Comparison of ENCODE assay signal across 12 cellular contexts in the genomic region with DNA sequence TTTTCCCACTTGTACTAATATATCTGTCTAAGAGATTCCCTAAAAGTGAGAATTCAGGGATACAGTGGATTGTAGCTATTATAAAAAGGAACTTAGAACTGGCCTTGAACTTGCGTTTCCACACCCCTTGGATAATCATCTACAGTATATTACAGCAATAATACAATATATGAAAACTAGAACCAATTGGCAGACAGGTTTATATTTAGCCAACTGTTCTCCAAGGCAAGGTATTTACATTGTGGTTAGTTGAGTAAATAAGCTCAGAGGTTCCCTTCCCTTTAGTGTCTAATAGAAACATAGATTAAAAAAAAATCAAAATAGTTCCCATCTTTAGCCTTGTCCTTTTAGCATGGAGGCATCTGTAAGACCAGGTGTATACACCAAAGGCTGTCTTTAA. TPM values are rescaled to one million over a fixed set of nuclear protein-coding genes. Genes with fewer than 3 reads are reported as not detected.
DNase-seq lines count a peak whose midpoint lies in the region; FAIRE-seq and TF ChIP-seq lines count a peak whose summit lies in the region.
"Had no signal": no experiment of that assay in that cellular context is flagged by ENCODE, and none has a peak within 500 bp of the region (broad histone marks: within the 10 kb centered on the region; RNA-seq: fewer than 3 reads in every experiment).

No MANE protein-coding gene starts in this region.

- CTCF ChIA-PET in AG04450 (lab: Charles Lee) = interaction anchor here (0.7 to 1.7 kb wide), 2 partner anchors 39 to 43 kb away, joined by 3 to 4 read pairs; partner anchors contain the start of gene LIMA1
- CTCF ChIA-PET in CD4-positive, alpha-beta memory T cell (lab: Charles Lee; ENCODE audit: partially characterized antibody) = no interaction called here

- FAIRE-seq in bronchial epithelial cell (lab: Jason Lieb, UNC) (no peak), GM12892 (lab: Jason Lieb, UNC) (no peak)
- FAIRE-seq: endothelial cell of umbilical vein, GM18507 had no signal

- H4K20me1 ChIP-seq in osteoblast (ENCODE audit: insufficient read depth, low read length) = no peaks in the 10 kb centered on the region

- peak overlapping the region; percentile 83 for H3K4me2 ChIP-seq in osteoblast (ENCODE audit: insufficient read depth, low read length)

- no peaks in the 10 kb centered on the region for H3K9me3 Mint-ChIP-seq in CD4-positive, alpha-beta memory T cell
- H3K9me3 Mint-ChIP-seq: CD4-positive, alpha-beta T cell had no signal

- H2AFZ ChIP-seq in osteoblast (ENCODE audit: low read length) = no peak overlapping the region

- H3K36me3 Mint-ChIP-seq in CD4-positive, alpha-beta memory T cell = peaks cover 4 to 14% of the 10 kb centered on the region in 2 donors

- H3K27ac Mint-ChIP-seq in CD4-positive, alpha-beta memory T cell = no peak overlapping the region
- H3K27ac Mint-ChIP-seq: CD4-positive, alpha-beta T cell had no signal

- no peak overlapping the region for H3K4me3 ChIP-seq in AG04450 (ENCODE audit: low read depth, low read length)
- no peak overlapping the region for H3K4me3 ChIP-seq in bronchial epithelial cell (ENCODE audit: low read depth, low read length)
- no peak overlapping the region for H3K4me3 ChIP-seq in osteoblast (ENCODE audit: insufficient read depth, low read length)
- no peak overlapping the region for H3K4me3 ChIP-seq in CD4-positive, alpha-beta memory T cell (ENCODE audit: low read length in 2 of 2)

- TF ChIP-seq POLR2A in GM12892 (IDR thresholded peaks at IDR 0.05; ENCODE audit: low read depth, low read length) = no peak

- H3K4me1 Mint-ChIP-seq in CD4-positive, alpha-beta memory T cell = no peaks in the 10 kb centered on the region

- H3K79me2 ChIP-seq in osteoblast (ENCODE audit: insufficient read depth, low read length) = peaks cover 16% of the 10 kb centered on the region

- H3K27ac ChIP-seq in AG04450 (ENCODE audit: low read depth, low read length) = peak overlapping the region; percentile 86
- peak overlapping the region; percentile 99 for H3K27ac ChIP-seq in osteoblast (ENCODE audit: low read depth, low read length)
- no peak overlapping the region for H3K27ac ChIP-seq in CD4-positive, alpha-beta memory T cell (ENCODE audit: low read depth, low read length)

- intact Hi-C loops in CD4-positive, alpha-beta memory T cell (cut with micrococcal nuclease) = no loop called here

- POLR2A ChIA-PET in AG04450 (lab: Yijun Ruan, JAX) = interaction anchor here (0.6 to 4.3 kb wide), 5 partner anchors 13 to 54 kb away, joined by 3 to 48 read pairs (median 6); partner anchors contain the start of gene LIMA1
- POLR2A ChIA-PET in CD4-positive, alpha-beta memory T cell (lab: Charles Lee; ENCODE audit: partially characterized antibody) = no interaction called here

- no peaks in the 10 kb centered on the region for H3K36me3 ChIP-seq in bronchial epithelial cell (ENCODE audit: control insufficient read depth, insufficient read depth, low read length)
- no peaks in the 10 kb centered on the region for H3K36me3 ChIP-seq in osteoblast (ENCODE audit: insufficient read depth, low read length)
- no peaks in the 10 kb centered on the region for H3K36me3 ChIP-seq in CD4-positive, alpha-beta memory T cell (ENCODE audit: insufficient read depth, low read length)

- peaks cover 39% of the 10 kb centered on the region for H3K4me1 ChIP-seq in osteoblast (ENCODE audit: insufficient read depth, low read length)
- no peaks in the 10 kb centered on the region for H3K4me1 ChIP-seq in CD4-positive, alpha-beta memory T cell (ENCODE audit: insufficient read depth, low read length)

- DNase-seq in AG04450 (ENCODE audit: low read depth, low spot score) (no peak), HT-29 (ENCODE audit: low spot score) (peak; percentile 82), bronchial epithelial cell (ENCODE audit: low read depth) (peak; percentile 67), osteoblast (ENCODE audit: insufficient read length, low spot score, missing footprints) (no peak), GM12892 (ENCODE audit: insufficient read length) (no peak), pons (ENCODE audit: low spot score) (no peak)
- DNase-seq in activated naive CD4-positive, alpha-beta T cell treated with Interleukin-2 at 50 U/mL for 16 hours = no peak
- no peak for DNase-seq in CD4-positive, alpha-beta memory T cell
- DNase-seq: activated CD4-positive, alpha-beta T cell treated with anti-CD3 and anti-CD28 coated beads for 1 hour; CD4-positive, alpha-beta T cell had no signal

- no peaks in the 10 kb centered on the region for H3K27me3 Mint-ChIP-seq in CD4-positive, alpha-beta memory T cell
- H3K27me3 Mint-ChIP-seq: CD4-positive, alpha-beta T cell had no signal

- H3K4me3 Mint-ChIP-seq in CD4-positive, alpha-beta memory T cell = no peak overlapping the region
- H3K4me3 Mint-ChIP-seq: CD4-positive, alpha-beta T cell had no signal

- H3K9me3 ChIP-seq in AG04450 (ENCODE audit: control insufficient read depth, insufficient read depth, low read length) = no peaks in the 10 kb centered on the region
- no peaks in the 10 kb centered on the region for H3K9me3 ChIP-seq in osteoblast (ENCODE audit: low read depth, low read length)
- H3K9me3 ChIP-seq in CD4-positive, alpha-beta memory T cell (ENCODE audit: control insufficient read depth in 1 of 2, low read length in 2 of 2) = no peaks in the 10 kb centered on the region

- no peaks in the 10 kb centered on the region for H3K27me3 ChIP-seq in AG04450 (ENCODE audit: control insufficient read depth, insufficient read depth, low read length)
- no peaks in the 10 kb centered on the region for H3K27me3 ChIP-seq in bronchial epithelial cell (ENCODE audit: control insufficient read depth, insufficient read depth, low read length)
- H3K27me3 ChIP-seq in osteoblast (ENCODE audit: insufficient read depth, low read length) = no peaks in the 10 kb centered on the region
- no peaks in the 10 kb centered on the region for H3K27me3 ChIP-seq in CD4-positive, alpha-beta memory T cell (ENCODE audit: insufficient read depth, low read length)

- TF ChIP-seq CTCF in AG04450 (IDR thresholded peaks at IDR 0.05; ENCODE audit: low read depth, low read length) (no peak), bronchial epithelial cell (IDR thresholded peaks at IDR 0.05; ENCODE audit: insufficient read depth, low read length, severe bottlenecking) (no peak), osteoblast (IDR thresholded peaks at IDR 0.05; ENCODE audit: extremely low read depth, low read depth, low read length) (no peak)

RNA-seq across cellular contexts. Expression of gene LIMA1, which starts 42.1 kb away (rescaled TPM):
- 177 and 218 TPM in 2 replicates for polyA plus RNA-seq in AG04450 (2011; rRNA removed)
- 211 and 251 TPM in 2 replicates for polyA minus RNA-seq in AG04450 (2011; rRNA and poly(A)+ RNA removed)
- 81.4 and 91.1 TPM in 2 replicates for total RNA-seq in HT-29 (2014; rRNA removed; shearing (Covaris generic))
- total RNA-seq in bronchial epithelial cell = 95.0 and 98.2 TPM in 2 replicates
- total RNA-seq in osteoblast = 433 and 436 TPM in 2 replicates
- 49.7 TPM for polyA plus RNA-seq in GM12892 (2012; ENCODE audit: missing spikeins)
- total RNA-seq in CD4-positive, alpha-beta memory T cell = 10 to 100 TPM; 11.5 to 14.9 TPM
- 10 to 100 TPM in 1 of 2 donors, 1 to 10 TPM in 1; 4.9 to 12.6 TPM for polyA plus RNA-seq in CD4-positive, alpha-beta memory T cell

Comparison
In these comparisons a context has a peak if more than half of its experiments do, and no peak if none do; other contexts are left out.
1. DNase-seq: peak in HT-29 (single experiment) and bronchial epithelial cell (single experiment); none in AG04450 (single experiment), osteoblast (single experiment), GM12892 (single experiment), pons (single experiment), activated naive CD4-positive, alpha-beta T cell treated with Interleukin-2 at 50 U/mL for 16 hours (single experiment) and CD4-positive, alpha-beta memory T cell (0 of 5).